9 cellular contexts compared by ENCODE assay signal in the genomic region with DNA sequence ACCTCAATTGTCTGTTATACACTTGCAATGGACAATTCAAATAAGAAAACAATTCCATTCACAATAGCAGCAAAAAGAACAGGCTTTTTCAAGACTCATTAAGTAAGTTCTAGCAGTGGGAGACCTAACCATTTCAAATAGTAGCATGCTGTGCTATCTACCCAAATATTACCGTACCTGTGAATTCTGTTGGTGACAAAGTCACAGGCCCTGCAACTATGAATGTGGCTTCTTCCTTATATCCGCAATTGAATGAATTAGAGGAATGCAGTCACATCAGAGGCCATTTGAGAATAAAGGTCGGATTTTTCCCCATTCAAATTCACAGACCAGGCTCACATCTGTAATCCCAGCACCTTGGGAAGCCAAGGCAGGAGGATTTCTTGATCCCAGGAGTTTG. TPM values are rescaled to one million over a fixed set of nuclear protein-coding genes. Genes with fewer than 3 reads are reported as not detected.
DNase-seq lines count a peak whose midpoint lies in the region; ATAC-seq and TF ChIP-seq lines count a peak whose summit lies in the region.
"Had no signal": no experiment of that assay in that cellular context is flagged by ENCODE, and none has a peak within 500 bp of the region (broad histone marks: within the 10 kb centered on the region; RNA-seq: fewer than 3 reads in every experiment).

No MANE protein-coding gene starts in this region.

- ATAC-seq in heart right ventricle (no peak), right cardiac atrium (no peak), left lung (no peak)

- TF ChIP-seq POLR2A in uterus (IDR thresholded peaks at IDR 0.05) = no peak

- peaks cover 0 to 14% (median 0%) of the 10 kb centered on the region in 9 donors for H3K36me3 ChIP-seq in heart right ventricle
- peaks cover 30% of the 10 kb centered on the region for H3K36me3 ChIP-seq in WERI-Rb-1
- H3K36me3 ChIP-seq in left lung = no peaks in the 10 kb centered on the region
- H3K36me3 ChIP-seq in uterus = no peaks in the 10 kb centered on the region

- H3K27ac ChIP-seq in heart right ventricle = peak overlapping the region in 8 of 10 donors; percentile 51 to 91 (median 78)
- H3K27ac ChIP-seq in right cardiac atrium (ENCODE audit: low read length) = no peak overlapping the region
- H3K27ac ChIP-seq in WERI-Rb-1 = peak overlapping the region; percentile 79
- peak overlapping the region; percentile 48 to 72 for H3K27ac ChIP-seq in left lung
- peak overlapping the region; percentile 89 to 91 for H3K27ac ChIP-seq in uterus

- no peak for TF ChIP-seq CTCF in heart right ventricle (IDR thresholded peaks at IDR 0.05)
- no peak for TF ChIP-seq CTCF in WERI-Rb-1 (IDR thresholded peaks at IDR 0.05; ENCODE audit: low read depth, low read length)
- no peak for TF ChIP-seq CTCF in left lung (IDR thresholded peaks at IDR 0.05)
- no peak for TF ChIP-seq CTCF in uterus (IDR thresholded peaks at IDR 0.05)
- TF ChIP-seq CTCF in GM13976 (IDR thresholded peaks at IDR 0.05; ENCODE audit: borderline replicate concordance, control extremely low read depth, extremely low read depth, insufficient read depth, missing control alignments) = no peak

- in situ Hi-C loops in GM13976 (cut with MboI; ENCODE audit: low sequenced_read_pairs, unreplicated experiment) = no loop called here

- DNase-seq in heart right ventricle (no peak), right cardiac atrium (no peak), WERI-Rb-1 (no peak), left lung (no peak), uterus (no peak), GM13976 (ENCODE audit: low spot score) (no peak), SW 1271 (lab: John Stamatoyannopoulos, UW) (no peak), COLO829 (ENCODE audit: low spot score) (no peak)
- DNase-seq: cerebellar nuclear complex had no signal

- H3K4me3 ChIP-seq in heart right ventricle = peak overlapping the region in 8 of 10 donors; percentile 54 to 72 (median 64)
- no peak overlapping the region for H3K4me3 ChIP-seq in right cardiac atrium (ENCODE audit: low read length)
- peak overlapping the region; percentile 84 for H3K4me3 ChIP-seq in WERI-Rb-1 (ENCODE audit: low read depth, low read length)
- H3K4me3 ChIP-seq in left lung = peak overlapping the region in 1 of 2 donors; percentile 51
- H3K4me3 ChIP-seq in uterus = peak overlapping the region in 1 of 2 donors; percentile 74

- WGBS in heart right ventricle, 2 donors = 34 to 35% methylated on average over 3 of the region's 3 CpGs
- WGBS in right cardiac atrium = 27% methylated on average over 3 of the region's 3 CpGs

- H3K27me3 ChIP-seq in heart right ventricle (no peaks in the 10 kb centered on the region), right cardiac atrium (ENCODE audit: control insufficient read depth, insufficient read depth) (no peaks in the 10 kb centered on the region), WERI-Rb-1 (ENCODE audit: insufficient read depth, low read depth, severe bottlenecking) (no peaks in the 10 kb centered on the region), left lung (no peaks in the 10 kb centered on the region), uterus (no peaks in the 10 kb centered on the region)

- intact Hi-C loops in heart right ventricle (cut with DNase I) = loop anchor here in 2 of 10 donors (1.0 to 10.0 kb wide), 2 partner anchors 34 to 89 kb away; no protein-coding TSS in a partner anchor
- intact Hi-C loops in right cardiac atrium (cut with DNase I) = loop anchor here in 1 of 4 donors (5.0 to 10.0 kb wide), 2 partner anchors 131 to 269 kb away; partner anchors contain the start of genes CAPN15 and RHOT2
- intact Hi-C loops in left lung (cut with DNase I) = no loop called here
- intact Hi-C loops in uterus (cut with DNase I; ENCODE audit: low total_unique reads) = no loop called here

- H3K4me1 ChIP-seq in heart right ventricle (peaks cover 2 to 34% (median 22%) of the 10 kb centered on the region in 9 donors), right cardiac atrium (ENCODE audit: control insufficient read depth, insufficient read depth, low read length) (no peaks in the 10 kb centered on the region), left lung (peaks cover 0 to 37% of the 10 kb centered on the region in 2 donors), uterus (peaks cover 2% of the 10 kb centered on the region in 2 donors)

- peaks cover 0 to 5% (median 0%) of the 10 kb centered on the region in 11 donors for H3K9me3 ChIP-seq in heart right ventricle
- no peaks in the 10 kb centered on the region for H3K9me3 ChIP-seq in right cardiac atrium (ENCODE audit: control insufficient read depth, low read length)
- peaks cover 4% of the 10 kb centered on the region for H3K9me3 ChIP-seq in WERI-Rb-1 (ENCODE audit: severe bottlenecking)
- H3K9me3 ChIP-seq in left lung = no peaks in the 10 kb centered on the region
- no peaks in the 10 kb centered on the region for H3K9me3 ChIP-seq in uterus

RNA-seq across cellular contexts. Expression of gene NME4, which starts 0.8 kb away (rescaled TPM):
- 10 to 100 TPM; 57.8 to 97.0 (median 75.4) TPM for total RNA-seq in heart right ventricle
- 10 to 100 TPM; 48.1 to 97.2 TPM for polyA plus RNA-seq in heart right ventricle
- total RNA-seq in right cardiac atrium = 10 to 100 TPM; 49.7 to 86.4 (median 66.0) TPM
- polyA plus RNA-seq in right cardiac atrium = 73.1 TPM
- 10 to 100 TPM; 72.3 to 78.1 TPM for total RNA-seq in left lung
- 10 to 100 TPM; 37.3 to 77.6 (median 62.2) TPM for total RNA-seq in uterus

RNA-seq across cellular contexts. Expression of gene DECR2, which starts 5.5 kb away (rescaled TPM):
- total RNA-seq in heart right ventricle = 10 to 100 TPM in 7 of 10 donors, 1 to 10 TPM in 3; 7.0 to 17.4 (median 11.6) TPM
- 10 to 100 TPM in 1 of 2 donors, 1 to 10 TPM in 1; 9.3 to 26.0 TPM for polyA plus RNA-seq in heart right ventricle
- total RNA-seq in right cardiac atrium = 10 to 100 TPM in 3 of 4 donors, 1 to 10 TPM in 1; 8.6 to 14.6 (median 13.3) TPM
- polyA plus RNA-seq in right cardiac atrium = 14.3 TPM
- total RNA-seq in left lung = 10 to 100 TPM; 14.4 to 17.1 TPM
- 100 to 1,000 TPM in 1 of 4 donors, 10 to 100 TPM in 3; 10.6 to 106 (median 31.9) TPM for total RNA-seq in uterus

RNA-seq across cellular contexts. Expression of gene PGAP6, which starts 14.4 kb away (rescaled TPM):
- total RNA-seq in heart right ventricle = 10 to 100 TPM; 27.1 to 57.3 (median 33.1) TPM
- polyA plus RNA-seq in heart right ventricle = 10 to 100 TPM; 27.8 to 45.3 TPM
- total RNA-seq in right cardiac atrium = 10 to 100 TPM; 28.0 to 39.5 (median 34.8) TPM
- 33.2 TPM for polyA plus RNA-seq in right cardiac atrium
- total RNA-seq in left lung = 10 to 100 TPM; 76.3 to 88.4 TPM
- total RNA-seq in uterus = 10 to 100 TPM; 10.6 to 36.2 (median 12.8) TPM

RNA-seq across cellular contexts. Expression of gene MRPL28, which starts 25.9 kb away (rescaled TPM):
- 10 to 100 TPM; 64.9 to 78.6 (median 74.6) TPM for total RNA-seq in heart right ventricle
- 100 to 1,000 TPM; 134 to 169 TPM for polyA plus RNA-seq in heart right ventricle
- total RNA-seq in right cardiac atrium = 10 to 100 TPM; 63.9 to 74.9 (median 69.3) TPM
- polyA plus RNA-seq in right cardiac atrium = 130 TPM
- 10 to 100 TPM; 45.4 to 48.1 TPM for total RNA-seq in left lung
- 10 to 100 TPM; 32.4 to 97.3 (median 50.1) TPM for total RNA-seq in uterus

RNA-seq across cellular contexts. Expression of gene RAB11FIP3, which starts 29.2 kb away (rescaled TPM):
- total RNA-seq in heart right ventricle (10 to 100 TPM; 16.6 to 40.3 (median 30.4) TPM), right cardiac atrium (10 to 100 TPM; 32.2 to 44.6 (median 38.4) TPM), left lung (10 to 100 TPM; 28.1 to 38.0 TPM), uterus (10 to 100 TPM; 10.5 to 75.0 (median 49.4) TPM)
- polyA plus RNA-seq in heart right ventricle (10 to 100 TPM; 22.7 to 28.5 TPM), right cardiac atrium (25.1 TPM)
